Comparison of ENCODE assay signal across 34 cellular contexts in the genomic region with DNA sequence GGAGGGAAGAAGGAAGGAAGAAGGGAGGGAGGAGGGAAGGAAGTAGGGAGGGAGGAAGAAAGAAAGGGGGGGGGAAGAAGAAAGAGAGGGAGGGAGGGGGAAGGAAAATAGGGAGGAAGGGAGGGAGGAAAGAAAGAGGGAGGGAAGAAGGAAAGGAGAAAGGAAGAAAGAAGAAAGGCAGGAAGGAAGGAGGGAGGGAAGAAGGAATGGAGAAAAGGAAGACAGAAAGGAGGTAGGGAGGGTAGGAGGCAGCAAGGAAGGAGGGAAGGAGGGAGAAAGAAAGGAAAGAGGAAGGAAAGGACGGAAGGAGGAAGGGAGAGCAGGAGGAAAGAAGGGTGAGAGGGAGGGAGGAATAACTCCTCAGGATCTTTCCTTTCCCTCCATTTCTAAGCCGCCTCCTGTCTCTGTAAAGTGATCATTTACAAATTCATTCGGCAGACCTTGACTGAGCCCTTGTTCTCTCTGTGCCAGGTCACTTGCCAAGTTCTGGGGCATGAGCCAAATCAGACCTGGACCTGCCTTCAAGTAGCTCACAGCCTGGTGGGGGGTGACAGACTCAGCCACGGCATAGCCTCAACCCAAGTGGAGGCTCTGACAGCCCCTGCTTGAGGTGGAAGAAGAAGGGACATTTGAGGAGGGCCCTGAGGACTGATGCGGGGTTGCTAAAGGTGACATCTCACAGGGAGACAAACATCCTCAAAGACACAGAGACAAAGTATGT.
"Had no signal": no experiment of that assay in that cellular context is flagged by ENCODE, and none has a peak within 500 bp of the region (broad histone marks: within the 10 kb centered on the region; RNA-seq: fewer than 3 reads in every experiment).

No MANE protein-coding gene starts in this region.

- H3K27ac Mint-ChIP-seq: activated CD4-positive, alpha-beta memory T cell treated with anti-CD3 and anti-CD28 coated beads for 36 hours; activated CD4-positive, alpha-beta T cell treated with anti-CD3 and anti-CD28 coated beads, Interleukin-2, amount 10 ng/mL, durations not matched to agents 24 days and 14 days; activated naive CD4-positive, alpha-beta T cell treated with anti-CD3 and anti-CD28 coated beads, Interleukin-2, amount 10 ng/mL, durations not matched to agents 7 days and 5 days; activated T-helper 1 cell treated with anti-CD3 and anti-CD28 coated beads, Interleukin-12 subunit alpha, Interleukin-12 subunit beta, Interleukin-2, Interleukin-4 antibody, amounts not matched to agents 30 ng/mL and 10 ng/mL and 1 ng/mL, durations not matched to agents 14 hours and 24 hours and 36 hours; mesothelial cell of epicardium; naive B cell; nephron progenitor cell; stimulated activated naive B cell treated with anti-CD40 and anti-IgM and Interleukin-4, amounts not matched to agents 10 μg/mL and 1 μg/mL and 100 μg/mL, for 72 hours; T-helper 1 cell treated with Interleukin-12 subunit alpha and Interleukin-12 subunit beta and Interleukin-4 antibody, amounts not matched to agents 30 μg/mL and 1 μg/mL, for 36 hours had no signal

- H3K9me3 ChIP-seq: esophagus squamous epithelium, pancreas, psoas muscle, suprapubic skin, tibial artery, upper lobe of right lung had no signal

- H3K4me3 Mint-ChIP-seq: activated CD4-positive, alpha-beta memory T cell treated with anti-CD3 and anti-CD28 coated beads for 36 hours; activated CD4-positive, alpha-beta T cell treated with anti-CD3 and anti-CD28 coated beads, Interleukin-2, amount 10 ng/mL, durations not matched to agents 24 days and 14 days; activated naive CD4-positive, alpha-beta T cell treated with anti-CD3 and anti-CD28 coated beads, Interleukin-2, amount 10 ng/mL, durations not matched to agents 7 days and 5 days; activated T-helper 1 cell treated with anti-CD3 and anti-CD28 coated beads, Interleukin-12 subunit alpha, Interleukin-12 subunit beta, Interleukin-2, Interleukin-4 antibody, amounts not matched to agents 30 ng/mL and 10 ng/mL and 1 ng/mL, durations not matched to agents 14 hours and 24 hours and 36 hours; mesothelial cell of epicardium; naive B cell; nephron progenitor cell; stimulated activated naive B cell treated with anti-CD40 and anti-IgM and Interleukin-4, amounts not matched to agents 10 μg/mL and 1 μg/mL and 100 μg/mL, for 72 hours; T-helper 1 cell treated with Interleukin-12 subunit alpha and Interleukin-12 subunit beta and Interleukin-4 antibody, amounts not matched to agents 30 μg/mL and 1 μg/mL, for 36 hours had no signal

- DNase-seq: activated CD4-positive, alpha-beta memory T cell treated with anti-CD3 and anti-CD28 coated beads for 36 hours; activated CD4-positive, alpha-beta T cell treated with anti-CD3 and anti-CD28 coated beads, Interleukin-2, amount 10 ng/mL, durations not matched to agents 24 days and 14 days; activated CD4-positive, CD25-positive, alpha-beta regulatory T cell treated with anti-CD3 and anti-CD28 coated beads, Interleukin-2, amount 50 U/mL, for 72 hours; activated CD8-positive, alpha-beta memory T cell treated with anti-CD3 and anti-CD28 coated beads, Interleukin-2, amount 50 U/mL, for 4 hours; activated effector memory CD4-positive, alpha-beta T cell treated with anti-CD3 and anti-CD28 coated beads, Interleukin-2, amount 50 U/mL, for 16 hours; activated naive CD4-positive, alpha-beta T cell treated with anti-CD3 and anti-CD28 coated beads, Interleukin-2, amount 10 ng/mL, durations not matched to agents 7 days and 5 days; activated T-cell treated with anti-CD3 and anti-CD28 coated beads, Interleukin-2, amount 50 U/mL, for 1 hour; amniotic stem cell; central memory CD4-positive, alpha-beta T cell; effector CD8-positive, alpha-beta T cell; esophagus squamous epithelium; foreskin melanocyte; mammary epithelial cell; naive B cell; nephron progenitor cell; pancreas; psoas muscle; stimulated activated CD4-positive, alpha-beta T cell treated with anti-CD3 and anti-CD28 coated beads, Interleukin-15, amount 100 ng/mL, for 24 hours; stimulated activated CD4-positive, alpha-beta T cell treated with anti-CD3 and anti-CD28 coated beads, Interleukin-2, amount 100 ng/mL, for 24 hours; stimulated activated naive B cell treated with anti-CD40 and anti-IgM and Interleukin-4, amounts not matched to agents 10 μg/mL and 1 μg/mL and 100 μg/mL, for 72 hours; T-helper 9 cell; tibial artery; upper lobe of right lung; WERI-Rb-1 had no signal

- H3K27me3 Mint-ChIP-seq: activated CD4-positive, alpha-beta memory T cell treated with anti-CD3 and anti-CD28 coated beads for 36 hours; activated CD4-positive, alpha-beta T cell treated with anti-CD3 and anti-CD28 coated beads, Interleukin-2, amount 10 ng/mL, durations not matched to agents 24 days and 14 days had no signal

- H3K36me3 Mint-ChIP-seq: activated CD4-positive, alpha-beta memory T cell treated with anti-CD3 and anti-CD28 coated beads for 36 hours; activated naive CD4-positive, alpha-beta T cell treated with anti-CD3 and anti-CD28 coated beads, Interleukin-2, amount 10 ng/mL, durations not matched to agents 7 days and 5 days; mesothelial cell of epicardium; naive B cell; stimulated activated naive B cell treated with anti-CD40 and anti-IgM and Interleukin-4, amounts not matched to agents 10 μg/mL and 1 μg/mL and 100 μg/mL, for 72 hours had no signal

- H3K27ac ChIP-seq: epithelial cell of prostate, esophagus squamous epithelium, pancreas, psoas muscle, suprapubic skin, tibial artery, upper lobe of right lung, WERI-Rb-1 had no signal

- ATAC-seq: pancreas; psoas muscle; stimulated activated naive B cell treated with anti-CD40 and anti-IgM and Interleukin-4, amounts not matched to agents 10 μg/mL and 1 μg/mL and 100 μg/mL, for 72 hours; upper lobe of right lung had no signal

- H3K27me3 ChIP-seq: pancreas, tibial artery, upper lobe of right lung had no signal

- H3K36me3 ChIP-seq: esophagus squamous epithelium, pancreas, suprapubic skin, tibial artery, upper lobe of right lung, WERI-Rb-1 had no signal

- H3K4me1 Mint-ChIP-seq: activated naive CD4-positive, alpha-beta T cell treated with anti-CD3 and anti-CD28 coated beads, Interleukin-2, amount 10 ng/mL, durations not matched to agents 7 days and 5 days; naive B cell; stimulated activated naive B cell treated with anti-CD40 and anti-IgM and Interleukin-4, amounts not matched to agents 10 μg/mL and 1 μg/mL and 100 μg/mL, for 72 hours had no signal

- FAIRE-seq: astrocyte, colon, endometrium, islet of Langerhans, pancreas, TTC549 had no signal

- H3K4me3 ChIP-seq: esophagus squamous epithelium, pancreas, psoas muscle, suprapubic skin, tibial artery, upper lobe of right lung had no signal

- H3K4me1 ChIP-seq: esophagus squamous epithelium, pancreas, psoas muscle, suprapubic skin, tibial artery, upper lobe of right lung had no signal
